14 cellular contexts compared by ENCODE assay signal in the genomic region with DNA sequence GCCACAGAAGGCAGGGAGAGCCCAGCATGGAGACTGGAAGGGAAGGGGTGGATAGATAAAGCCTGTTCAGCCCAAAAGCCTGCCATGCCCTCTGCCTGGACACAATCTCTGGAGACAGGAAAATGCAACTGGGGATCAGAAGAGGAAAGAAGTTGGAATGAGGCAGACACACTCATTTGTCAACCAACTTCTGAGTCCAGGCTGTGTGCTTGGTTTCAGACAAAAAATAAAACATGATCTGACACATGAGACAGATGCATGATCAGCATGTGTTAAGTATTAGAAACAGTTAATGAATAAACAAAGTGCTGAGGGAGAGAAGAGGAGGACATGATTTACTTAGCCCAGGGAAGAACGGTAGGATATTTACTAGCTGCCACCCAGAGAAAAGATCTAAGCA. TPM values are rescaled to one million over a fixed set of nuclear protein-coding genes. Genes with fewer than 3 reads are reported as not detected.
DNase-seq lines count a peak whose midpoint lies in the region; ATAC-seq and TF ChIP-seq lines count a peak whose summit lies in the region.
"Had no signal": no experiment of that assay in that cellular context is flagged by ENCODE, and none has a peak within 500 bp of the region (broad histone marks: within the 10 kb centered on the region; RNA-seq: fewer than 3 reads in every experiment).

No MANE protein-coding gene starts in this region.

- peak overlapping the region; percentile 73 for H3K27ac Mint-ChIP-seq in progenitor cell of endocrine pancreas
- H3K27ac Mint-ChIP-seq in stimulated activated effector memory CD8-positive, alpha-beta T cell treated with anti-CD3 and anti-CD28 coated beads, Interleukin-12 subunit alpha, Interleukin-12 subunit beta, amount 100 ng/mL, for 72 hours: no peak overlapping the region
- H3K27ac Mint-ChIP-seq: activated naive CD4-positive, alpha-beta T cell treated with anti-CD3 and anti-CD28 coated beads, Interleukin-2, amount 10 ng/mL, durations not matched to agents 7 days and 5 days; T-cell had no signal

- ATAC-seq in heart right ventricle (peak in 1 of 8 donors; percentile 2), right cardiac atrium (no peak)
- no peak for ATAC-seq in stimulated activated effector memory CD8-positive, alpha-beta T cell treated with anti-CD3 and anti-CD28 coated beads, Interleukin-12 subunit alpha, Interleukin-12 subunit beta, amount 100 ng/mL, for 72 hours
- ATAC-seq: T-cell had no signal

- H3K27ac ChIP-seq in heart right ventricle: peak overlapping the region in 7 of 10 donors; percentile 30 to 81 (median 71)
- H3K27ac ChIP-seq in right cardiac atrium (ENCODE audit: low read length): no peak overlapping the region
- H3K27ac ChIP-seq: A549 had no signal

- H3K27me3 ChIP-seq in heart right ventricle (peaks cover 0 to 15% (median 0%) of the 10 kb centered on the region in 7 donors), right cardiac atrium (ENCODE audit: control insufficient read depth, insufficient read depth) (no peaks in the 10 kb centered on the region), H7 (ENCODE audit: control insufficient read depth, insufficient read depth, low read length) (no peaks in the 10 kb centered on the region)

- no peaks in the 10 kb centered on the region for H3K27me3 Mint-ChIP-seq in progenitor cell of endocrine pancreas

- TF ChIP-seq CTCF in heart right ventricle (IDR thresholded peaks at IDR 0.05) (no peak), fibroblast of the aortic adventitia (IDR thresholded peaks at IDR 0.05; ENCODE audit: insufficient read depth, low read length) (no peak), progenitor cell of endocrine pancreas (IDR thresholded peaks at IDR 0.05; ENCODE audit: unreplicated experiment) (no peak)

- H3K4me3 ChIP-seq in heart right ventricle (peak overlapping the region in 9 of 10 donors; percentile 6 to 51 (median 36)), right cardiac atrium (ENCODE audit: low read length) (no peak overlapping the region), fibroblast of the aortic adventitia (ENCODE audit: low read depth, low read length) (peak overlapping the region; percentile 84), H7 (ENCODE audit: insufficient read depth, low read depth, low read length) (no peak overlapping the region)
- H3K4me3 ChIP-seq: A549 had no signal

- H3K9me3 Mint-ChIP-seq in progenitor cell of endocrine pancreas (ENCODE audit: low read depth): no peaks in the 10 kb centered on the region
- no peaks in the 10 kb centered on the region for H3K9me3 Mint-ChIP-seq in stimulated activated effector memory CD8-positive, alpha-beta T cell treated with anti-CD3 and anti-CD28 coated beads, Interleukin-12 subunit alpha, Interleukin-12 subunit beta, amount 100 ng/mL, for 72 hours
- H3K9me3 Mint-ChIP-seq: activated naive CD4-positive, alpha-beta T cell treated with anti-CD3 and anti-CD28 coated beads, Interleukin-2, amount 10 ng/mL, durations not matched to agents 7 days and 5 days; T-cell had no signal

- H3K36me3 Mint-ChIP-seq in progenitor cell of endocrine pancreas (ENCODE audit: insufficient read depth): peaks cover 8% of the 10 kb centered on the region
- peaks cover 26% of the 10 kb centered on the region for H3K36me3 Mint-ChIP-seq in stimulated activated effector memory CD8-positive, alpha-beta T cell treated with anti-CD3 and anti-CD28 coated beads, Interleukin-12 subunit alpha, Interleukin-12 subunit beta, amount 100 ng/mL, for 72 hours

- intact Hi-C loops in heart right ventricle (cut with DNase I): no loop called here
- intact Hi-C loops in right cardiac atrium (cut with DNase I): no loop called here

- H3K4me1 Mint-ChIP-seq in progenitor cell of endocrine pancreas (ENCODE audit: low read depth): no peaks in the 10 kb centered on the region
- H3K4me1 Mint-ChIP-seq in stimulated activated effector memory CD8-positive, alpha-beta T cell treated with anti-CD3 and anti-CD28 coated beads, Interleukin-12 subunit alpha, Interleukin-12 subunit beta, amount 100 ng/mL, for 72 hours: no peaks in the 10 kb centered on the region
- H3K4me1 Mint-ChIP-seq: activated naive CD4-positive, alpha-beta T cell treated with anti-CD3 and anti-CD28 coated beads, Interleukin-2, amount 10 ng/mL, durations not matched to agents 7 days and 5 days; T-cell had no signal

- 53 to 60% methylated on average over 1 of the region's 1 CpG for WGBS in heart right ventricle, 2 donors
- WGBS in right cardiac atrium: 45% methylated on average over 1 of the region's 1 CpG

- H3K36me3 ChIP-seq in heart right ventricle (peaks cover 0 to 39% (median 17%) of the 10 kb centered on the region in 9 donors), H7 (replicated peaks; ENCODE audit: control insufficient read depth, insufficient read depth, low read length) (peaks cover 15% of the 10 kb centered on the region)

- DNase-seq in heart right ventricle (no peak), right cardiac atrium (no peak), fibroblast of the aortic adventitia (ENCODE audit: low read depth) (peak; percentile 39), progenitor cell of endocrine pancreas (ENCODE audit: low spot score, unreplicated experiment) (no peak), NK-92 (lab: John Stamatoyannopoulos, UW; ENCODE audit: unreplicated experiment) (no peak), H7 (no peak), hippocampal formation (lab: John Stamatoyannopoulos, UW) (no peak)
- no peak for DNase-seq in stimulated activated effector memory CD8-positive, alpha-beta T cell treated with anti-CD3 and anti-CD28 coated beads, Interleukin-12 subunit alpha, Interleukin-12 subunit beta, amount 100 ng/mL, for 72 hours (ENCODE audit: low spot score in 2 of 2)
- DNase-seq: activated CD8-positive, alpha-beta memory T cell treated with anti-CD3 and anti-CD28 coated beads, Interleukin-2, amount 50 U/mL, for 48 hours; activated naive CD4-positive, alpha-beta T cell treated with anti-CD3 and anti-CD28 coated beads, Interleukin-2, amount 10 ng/mL, durations not matched to agents 7 days and 5 days; NCI-H774; stimulated activated CD4-positive, alpha-beta T cell treated with anti-CD3 and anti-CD28 coated beads, Interleukin-15, amount 100 ng/mL, for 24 hours; T-cell had no signal

- H3K4me1 ChIP-seq in heart right ventricle: peaks cover 0 to 33% (median 17%) of the 10 kb centered on the region in 9 donors
- H3K4me1 ChIP-seq in right cardiac atrium (ENCODE audit: control insufficient read depth, insufficient read depth, low read length): peaks cover 2% of the 10 kb centered on the region

- H3K4me3 Mint-ChIP-seq in progenitor cell of endocrine pancreas (ENCODE audit: low read depth): no peak overlapping the region
- H3K4me3 Mint-ChIP-seq in stimulated activated effector memory CD8-positive, alpha-beta T cell treated with anti-CD3 and anti-CD28 coated beads, Interleukin-12 subunit alpha, Interleukin-12 subunit beta, amount 100 ng/mL, for 72 hours: no peak overlapping the region
- H3K4me3 Mint-ChIP-seq: activated naive CD4-positive, alpha-beta T cell treated with anti-CD3 and anti-CD28 coated beads, Interleukin-2, amount 10 ng/mL, durations not matched to agents 7 days and 5 days; T-cell had no signal

- H3K9me3 ChIP-seq in heart right ventricle: no peaks in the 10 kb centered on the region
- no peaks in the 10 kb centered on the region for H3K9me3 ChIP-seq in right cardiac atrium (ENCODE audit: control insufficient read depth, low read length)
- H3K9me3 ChIP-seq: A549 had no signal

RNA-seq across cellular contexts. Expression of gene LRRN4CL, which starts 0.8 kb away (rescaled TPM):
- total RNA-seq in heart right ventricle: 1 to 10 TPM; 2.0 to 9.5 (median 2.6) TPM
- 1 to 10 TPM; 1.9 to 2.8 TPM for polyA plus RNA-seq in heart right ventricle
- 1 to 10 TPM; 1.4 to 3.3 (median 2.3) TPM for total RNA-seq in right cardiac atrium
- 3.0 TPM for polyA plus RNA-seq in right cardiac atrium
- 39.0 and 62.0 TPM in 2 replicates for total RNA-seq in fibroblast of the aortic adventitia (ENCODE audit: low replicate concordance)
- total RNA-seq in progenitor cell of endocrine pancreas: 0.65 and 0.89 TPM in 2 replicates
- 0.14 and 0.30 TPM in 2 replicates for total RNA-seq in H7 (2014; rRNA removed; shearing (Covaris generic))

RNA-seq across cellular contexts. Expression of gene UBXN1, which starts 9.6 kb away (rescaled TPM):
- total RNA-seq in heart right ventricle (100 to 1,000 TPM in 1 of 10 donors, 10 to 100 TPM in 9; 57.8 to 100 (median 81.2) TPM), right cardiac atrium (10 to 100 TPM; 76.6 to 95.7 (median 83.6) TPM), fibroblast of the aortic adventitia (ENCODE audit: low replicate concordance) (70.7 and 840 TPM in 2 replicates), progenitor cell of endocrine pancreas (99.8 and 102 TPM in 2 replicates)
- polyA plus RNA-seq in heart right ventricle (100 to 1,000 TPM in 1 of 2 donors, 10 to 100 TPM in 1; 83.1 to 175 TPM), right cardiac atrium (101 TPM)
- total RNA-seq in H7 (2014; rRNA removed; shearing (Covaris generic)): 79.2 and 81.2 TPM in 2 replicates

RNA-seq across cellular contexts. Expression of gene LBHD1, which starts 16.4 kb away (rescaled TPM):
- 1 to 10 TPM; 1.6 to 4.9 (median 3.0) TPM for total RNA-seq in heart right ventricle
- 1 to 10 TPM; 1.6 to 6.4 TPM for polyA plus RNA-seq in heart right ventricle
- total RNA-seq in right cardiac atrium: 1 to 10 TPM; 3.2 to 5.8 (median 3.6) TPM
- 7.3 TPM for polyA plus RNA-seq in right cardiac atrium
- 4.2 and 4.5 TPM in 2 replicates for total RNA-seq in fibroblast of the aortic adventitia (ENCODE audit: low replicate concordance)
- total RNA-seq in progenitor cell of endocrine pancreas: 9.3 and 9.4 TPM in 2 replicates
- 2.7 and 4.5 TPM in 2 replicates for total RNA-seq in H7 (2014; rRNA removed; shearing (Covaris generic))

RNA-seq across cellular contexts. Expression of gene UQCC3, which starts 17.0 kb away (rescaled TPM):
- total RNA-seq in heart right ventricle (1 to 10 TPM; 3.9 to 9.5 (median 5.5) TPM), right cardiac atrium (1 to 10 TPM; 5.2 to 8.6 (median 6.5) TPM), fibroblast of the aortic adventitia (ENCODE audit: low replicate concordance) (6.8 and 31.3 TPM in 2 replicates), progenitor cell of endocrine pancreas (7.0 and 7.6 TPM in 2 replicates)
- polyA plus RNA-seq in heart right ventricle (10 to 100 TPM; 18.0 to 23.0 TPM), right cardiac atrium (12.9 TPM)
- 19.0 and 22.4 TPM in 2 replicates for total RNA-seq in H7 (2014; rRNA removed; shearing (Covaris generic))

RNA-seq across cellular contexts. Expression of gene BSCL2, which starts 18.7 kb away (rescaled TPM):
- total RNA-seq in heart right ventricle (10 to 100 TPM in 9 of 10 donors, 1 to 10 TPM in 1; 8.5 to 26.8 (median 15.7) TPM), right cardiac atrium (10 to 100 TPM; 20.0 to 27.6 (median 26.5) TPM), fibroblast of the aortic adventitia (ENCODE audit: low replicate concordance) (34.4 and 43.5 TPM in 2 replicates), progenitor cell of endocrine pancreas (84.9 and 85.8 TPM in 2 replicates)
- polyA plus RNA-seq in heart right ventricle (10 to 100 TPM; 31.4 to 83.0 TPM), right cardiac atrium (34.3 TPM)
- 169 and 200 TPM in 2 replicates for total RNA-seq in H7 (2014; rRNA removed; shearing (Covaris generic))

Comparison
In these comparisons a context has a peak if more than half of its experiments do, and no peak if none do; other contexts are left out.
1. H3K4me3 ChIP-seq: peak in heart right ventricle (9 of 10) and fibroblast of the aortic adventitia (single experiment); none in right cardiac atrium (single experiment) and H7 (single experiment).